ENCODE assay signal across 1 cellular context in the genomic region with DNA sequence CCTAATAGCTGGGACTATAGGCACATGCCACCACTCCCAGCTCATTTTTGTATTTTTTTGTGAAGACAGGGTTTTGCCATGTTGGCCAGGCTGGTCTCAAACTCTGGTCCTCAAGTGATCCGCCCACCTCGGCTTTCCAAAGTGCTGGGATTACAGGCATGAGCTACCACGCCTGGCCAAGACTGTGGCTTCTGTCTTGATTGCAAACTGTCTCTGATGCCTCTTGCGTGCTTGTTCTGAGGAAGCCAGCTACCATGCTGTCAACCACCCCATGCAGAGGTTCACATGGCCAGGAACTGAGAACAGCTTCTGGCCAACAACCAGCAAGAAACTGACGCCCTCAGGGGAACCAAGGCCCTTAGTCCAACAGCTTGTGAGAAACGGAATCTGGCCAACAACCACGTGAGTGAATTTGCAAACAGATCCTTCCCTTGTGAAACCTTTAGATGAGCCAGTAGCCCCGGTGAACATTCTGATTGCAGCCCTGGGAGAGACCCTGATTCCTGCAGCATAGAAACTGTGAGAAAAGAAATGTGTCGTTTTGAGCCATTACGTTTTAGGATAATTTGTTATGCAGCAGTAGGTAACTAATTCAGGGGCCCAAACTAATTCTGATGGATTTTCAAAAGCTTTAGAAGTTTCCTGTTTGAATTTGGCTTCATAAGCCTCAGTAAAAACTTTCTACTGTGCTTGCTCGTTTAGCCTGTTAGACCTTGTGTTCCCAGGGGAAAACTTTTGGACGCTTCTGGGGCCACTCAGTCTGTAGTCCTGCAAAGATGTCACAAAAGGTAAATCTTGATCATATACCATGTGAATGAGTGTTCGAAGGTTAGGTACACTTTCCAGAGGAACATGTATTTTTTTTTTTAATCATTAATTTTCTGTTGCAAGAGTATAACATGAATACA.
TF ChIP-seq lines count a peak whose summit lies in the region.

No MANE protein-coding gene starts in this region.

TF ChIP-seq in GM23338, 12 proteins besides CTCF, POLR2A, EP300 and RAD21 (continued from another document):
- TF ChIP-seq, protein P1, sequence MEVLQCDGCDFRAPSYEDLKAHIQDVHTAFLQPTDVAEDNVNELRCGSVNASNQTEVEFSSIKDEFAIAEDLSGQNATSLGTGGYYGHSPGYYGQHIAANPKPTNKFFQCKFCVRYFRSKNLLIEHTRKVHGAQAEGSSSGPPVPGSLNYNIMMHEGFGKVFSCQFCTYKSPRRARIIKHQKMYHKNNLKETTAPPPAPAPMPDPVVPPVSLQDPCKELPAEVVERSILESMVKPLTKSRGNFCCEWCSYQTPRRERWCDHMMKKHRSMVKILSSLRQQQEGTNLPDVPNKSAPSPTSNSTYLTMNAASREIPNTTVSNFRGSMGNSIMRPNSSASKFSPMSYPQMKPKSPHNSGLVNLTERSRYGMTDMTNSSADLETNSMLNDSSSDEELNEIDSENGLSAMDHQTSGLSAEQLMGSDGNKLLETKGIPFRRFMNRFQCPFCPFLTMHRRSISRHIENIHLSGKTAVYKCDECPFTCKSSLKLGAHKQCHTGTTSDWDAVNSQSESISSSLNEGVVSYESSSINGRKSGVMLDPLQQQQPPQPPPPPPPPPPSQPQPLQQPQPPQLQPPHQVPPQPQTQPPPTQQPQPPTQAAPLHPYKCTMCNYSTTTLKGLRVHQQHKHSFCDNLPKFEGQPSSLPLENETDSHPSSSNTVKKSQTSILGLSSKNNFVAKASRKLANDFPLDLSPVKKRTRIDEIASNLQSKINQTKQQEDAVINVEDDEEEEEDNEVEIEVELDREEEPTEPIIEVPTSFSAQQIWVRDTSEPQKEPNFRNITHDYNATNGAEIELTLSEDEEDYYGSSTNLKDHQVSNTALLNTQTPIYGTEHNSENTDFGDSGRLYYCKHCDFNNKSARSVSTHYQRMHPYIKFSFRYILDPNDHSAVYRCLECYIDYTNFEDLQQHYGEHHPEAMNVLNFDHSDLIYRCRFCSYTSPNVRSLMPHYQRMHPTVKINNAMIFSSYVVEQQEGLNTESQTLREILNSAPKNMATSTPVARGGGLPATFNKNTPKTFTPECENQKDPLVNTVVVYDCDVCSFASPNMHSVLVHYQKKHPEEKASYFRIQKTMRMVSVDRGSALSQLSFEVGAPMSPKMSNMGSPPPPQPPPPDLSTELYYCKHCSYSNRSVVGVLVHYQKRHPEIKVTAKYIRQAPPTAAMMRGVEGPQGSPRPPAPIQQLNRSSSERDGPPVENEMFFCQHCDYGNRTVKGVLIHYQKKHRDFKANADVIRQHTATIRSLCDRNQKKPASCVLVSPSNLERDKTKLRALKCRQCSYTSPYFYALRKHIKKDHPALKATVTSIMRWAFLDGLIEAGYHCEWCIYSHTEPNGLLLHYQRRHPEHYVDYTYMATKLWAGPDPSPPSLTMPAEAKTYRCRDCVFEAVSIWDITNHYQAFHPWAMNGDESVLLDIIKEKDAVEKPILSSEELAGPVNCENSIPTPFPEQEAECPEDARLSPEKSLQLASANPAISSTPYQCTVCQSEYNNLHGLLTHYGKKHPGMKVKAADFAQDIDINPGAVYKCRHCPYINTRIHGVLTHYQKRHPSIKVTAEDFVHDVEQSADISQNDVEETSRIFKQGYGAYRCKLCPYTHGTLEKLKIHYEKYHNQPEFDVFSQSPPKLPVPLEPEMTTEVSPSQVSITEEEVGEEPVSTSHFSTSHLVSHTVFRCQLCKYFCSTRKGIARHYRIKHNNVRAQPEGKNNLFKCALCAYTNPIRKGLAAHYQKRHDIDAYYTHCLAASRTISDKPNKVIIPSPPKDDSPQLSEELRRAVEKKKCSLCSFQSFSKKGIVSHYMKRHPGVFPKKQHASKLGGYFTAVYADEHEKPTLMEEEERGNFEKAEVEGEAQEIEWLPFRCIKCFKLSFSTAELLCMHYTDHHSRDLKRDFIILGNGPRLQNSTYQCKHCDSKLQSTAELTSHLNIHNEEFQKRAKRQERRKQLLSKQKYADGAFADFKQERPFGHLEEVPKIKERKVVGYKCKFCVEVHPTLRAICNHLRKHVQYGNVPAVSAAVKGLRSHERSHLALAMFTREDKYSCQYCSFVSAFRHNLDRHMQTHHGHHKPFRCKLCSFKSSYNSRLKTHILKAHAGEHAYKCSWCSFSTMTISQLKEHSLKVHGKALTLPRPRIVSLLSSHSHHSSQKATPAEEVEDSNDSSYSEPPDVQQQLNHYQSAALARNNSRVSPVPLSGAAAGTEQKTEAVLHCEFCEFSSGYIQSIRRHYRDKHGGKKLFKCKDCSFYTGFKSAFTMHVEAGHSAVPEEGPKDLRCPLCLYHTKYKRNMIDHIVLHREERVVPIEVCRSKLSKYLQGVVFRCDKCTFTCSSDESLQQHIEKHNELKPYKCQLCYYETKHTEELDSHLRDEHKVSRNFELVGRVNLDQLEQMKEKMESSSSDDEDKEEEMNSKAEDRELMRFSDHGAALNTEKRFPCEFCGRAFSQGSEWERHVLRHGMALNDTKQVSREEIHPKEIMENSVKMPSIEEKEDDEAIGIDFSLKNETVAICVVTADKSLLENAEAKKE (CRISPR knock-in tag; IDR thresholded peaks at IDR 0.05): no peak
- no peak for TF ChIP-seq POLR2AphosphoS5 (IDR thresholded peaks at IDR 0.05; ENCODE audit: low read depth)
- TF ChIP-seq EZH2phosphoT487 (IDR thresholded peaks at IDR 0.05; ENCODE audit: unreplicated experiment): no peak
- no peak for TF ChIP-seq JUNB (IDR thresholded peaks at IDR 0.05; ENCODE audit: unreplicated experiment)
- no peak for TF ChIP-seq STAT1 (IDR thresholded peaks at IDR 0.05; ENCODE audit: unreplicated experiment)
- no peak for TF ChIP-seq EZH2 (IDR thresholded peaks at IDR 0.05; ENCODE audit: low read depth, unreplicated experiment)
